ENCODE assay signal across 8 cellular contexts in the genomic region with DNA sequence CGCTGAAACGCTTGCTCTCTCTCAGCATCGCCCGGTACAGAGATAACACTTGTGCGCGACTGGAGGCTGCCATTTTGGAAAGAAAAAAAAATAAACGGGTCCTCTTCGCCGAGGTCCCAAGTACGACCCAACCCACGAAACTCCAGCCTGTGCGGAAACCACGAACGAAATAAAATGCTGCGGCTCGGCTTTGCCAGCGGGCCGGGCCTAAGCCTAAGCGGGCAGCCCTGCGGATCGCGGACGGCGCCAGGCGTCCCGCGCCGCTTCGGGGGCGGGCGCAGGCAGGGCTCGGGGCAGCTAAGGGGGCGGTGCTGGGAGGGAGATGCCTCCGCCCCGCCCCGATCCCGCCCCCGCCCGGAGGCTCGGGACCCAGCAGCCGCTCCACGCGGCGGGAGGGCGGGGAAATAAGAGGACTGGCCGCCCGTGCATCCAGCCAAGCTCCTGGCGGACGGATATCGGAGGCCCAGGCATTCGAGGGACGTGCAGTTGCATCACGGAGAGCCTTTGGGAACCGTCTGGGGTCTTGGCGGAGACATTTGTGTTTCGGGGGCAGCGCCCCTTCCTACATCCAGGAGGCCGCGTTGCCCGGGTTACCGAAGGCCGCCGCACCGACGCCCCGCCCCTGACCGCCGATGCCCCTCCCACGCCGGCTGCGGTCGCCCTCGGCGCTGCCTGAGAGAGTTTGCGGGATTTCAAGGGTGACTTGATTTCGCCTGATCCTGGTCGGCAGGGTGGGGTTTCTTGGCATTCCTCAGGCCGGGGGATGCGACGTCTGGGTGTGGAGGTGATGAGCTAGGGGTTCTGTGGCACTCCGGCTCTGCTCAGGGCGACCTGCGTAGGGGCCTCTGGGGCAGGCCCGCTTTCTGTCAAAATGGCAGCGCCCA. TPM values are rescaled to one million over a fixed set of nuclear protein-coding genes. Genes with fewer than 3 reads are reported as not detected.
DNase-seq lines count a peak whose midpoint lies in the region; ATAC-seq and TF ChIP-seq lines count a peak whose summit lies in the region.

A gene (plus strand): TSS at position 853 of the 884 bp plus-strand sequence.
A gene (minus strand): TSS at position 290 of the 884 bp plus-strand sequence. CDS start 217 bp downstream, at position 73.

- peak within 1 kb of the TSS; percentile 96 for H2AK9ac ChIP-seq in IMR-90 (replicated peaks; ENCODE audit: low read depth, low read length, poor library complexity)

- no peaks in the 10 kb centered on the region for H3K9me3 ChIP-seq in IMR-90 (ENCODE audit: control insufficient read depth, insufficient read depth, low read length)
- no peaks in the 10 kb centered on the region for H3K9me3 ChIP-seq in PC-3 (ENCODE audit: low read length)

- no peaks in the 10 kb centered on the region for H3K9me2 ChIP-seq in PC-3 (replicated peaks; ENCODE audit: low read length)

- peak within 1 kb of the TSS; percentile 99 for H3K14ac ChIP-seq in IMR-90 (replicated peaks; ENCODE audit: low read depth, low read length)

- H4K20me1 ChIP-seq in IMR-90 (ENCODE audit: insufficient read depth, low read length) (no peaks in the 10 kb centered on the region), PC-3 (ENCODE audit: low read length) (no peaks in the 10 kb centered on the region)

- BruUV-seq in IMR-90 (replicated peaks; lab: Mats Ljungman, UMichigan) (no TSS peak), PC-3 (replicated peaks; lab: Mats Ljungman, UMichigan) (no TSS peak)

- 0 out of 2 replicates have a peak, but pooled peaks have one; percentile 13 for TF ChIP-seq CTCF in IMR-90 (conservative IDR thresholded peaks at IDR 0.05; ENCODE audit: low read depth, low read length)
- TF ChIP-seq CTCF in PC-3 (conservative IDR thresholded peaks at IDR 0.05; ENCODE audit: low read depth, low read length), result no peak

- H3K4me1 ChIP-seq in IMR-90 (ENCODE audit: control insufficient read depth, insufficient read depth, low read length) (no peaks in the 10 kb centered on the region), PC-3 (ENCODE audit: insufficient read depth, low read length) (peaks cover 15% of the 10 kb centered on the region)

- H3K56ac ChIP-seq in IMR-90 (ENCODE audit: extremely low read depth, insufficient read depth, low read length), result peak within 1 kb of the TSS; percentile 95

- peak within 1 kb of the TSS; percentile 100; the same call in 2 of the 3 replicates for H2BK15ac ChIP-seq in IMR-90 (ENCODE audit: low read depth, low read length)

- TF ChIP-seq RAD21 in IMR-90 (IDR thresholded peaks at IDR 0.05; ENCODE audit: low read length), result no peak

- peak within 1 kb of the TSS; percentile 99 for H2BK5ac ChIP-seq in IMR-90 (ENCODE audit: low read depth, low read length, poor library complexity, severe bottlenecking)

- ATAC-seq in GM21529 (IDR thresholded peaks at IDR 0.05; ENCODE audit: unreplicated experiment) (peak; percentile 73), IMR-90 (ENCODE audit: low read depth) (peak; percentile 95), PC-3 (peak; percentile 80)

- H2AK5ac ChIP-seq in IMR-90 (ENCODE audit: low read depth, low read length), result peak within 1 kb of the TSS; percentile 10; the same call in 1 of the 2 replicates

- CTCF ChIA-PET in IMR-90 (lab: Yijun Ruan, JAX) (no interaction called here), PC-3 (lab: Charles Lee) (no interaction called here)

- peaks cover 78% of the 10 kb centered on the region for H3K79me2 ChIP-seq in PC-3 (ENCODE audit: low read length)

- no peaks in the 10 kb centered on the region for H3F3A ChIP-seq in PC-3 (ENCODE audit: low read length, unreplicated experiment)

- H2AFZ ChIP-seq in IMR-90 (replicated peaks; ENCODE audit: low read length, poor library complexity), result peak within 1 kb of the TSS; percentile 99
- peak within 1 kb of the TSS; percentile 86 for H2AFZ ChIP-seq in PC-3 (ENCODE audit: low read length)

- peak within 1 kb of the TSS; percentile 55 for H2BK20ac ChIP-seq in IMR-90 (ENCODE audit: low read depth, low read length)

- H3K27me3 ChIP-seq in IMR-90 (ENCODE audit: control insufficient read depth, insufficient read depth, low read length) (no peaks in the 10 kb centered on the region), PC-3 (ENCODE audit: low read length) (no peaks in the 10 kb centered on the region)

- H3K27ac ChIP-seq in IMR-90 (ENCODE audit: insufficient read depth, low read length) (peak within 1 kb of the TSS; percentile 99), PC-3 (ENCODE audit: low read length) (peak within 1 kb of the TSS; percentile 86), epithelial cell of prostate (peak within 1 kb of the TSS; percentile 93)

- 0% methylated on average over 27 of the region's 85 CpGs; no CpG with 5 or more reads in 1 of the 2 experiments for WGBS in IMR-90 (ENCODE audit: extremely low coverage in 2 of 2, insufficient read length in 1 of 2), 2 experiments

- DNase-seq in DMS 273 treated with DMSO at 0.1 percent for 48 hours (lab: John Stamatoyannopoulos, UW) (peak; percentile 78), IMR-90 (peak; percentile 73), PC-3 (peak; percentile 85), activated T-cell treated with anti-CD3 and anti-CD28 coated beads for 48 hours (ENCODE audit: low read depth) (peak; percentile 87), epithelial cell of prostate (ENCODE audit: low read depth, low spot score) (no peak), mucosa of gallbladder (ENCODE audit: low spot score) (peak; percentile 89)
- DNase-seq in stimulated activated CD8-positive, alpha-beta memory T cell treated with anti-CD3 and anti-CD28 coated beads, Interleukin-4, amount 100 ng/mL, for 24 hours (ENCODE audit: low read depth), result peak; percentile 85

- H3K4me2 ChIP-seq in IMR-90 (ENCODE audit: low read depth, low read length) (peak within 1 kb of the TSS; percentile 99), PC-3 (ENCODE audit: low read length) (peak within 1 kb of the TSS; percentile 87)

- H3K18ac ChIP-seq in IMR-90 (ENCODE audit: low read depth, low read length), result peak within 1 kb of the TSS; percentile 96

- H3K23ac ChIP-seq in IMR-90 (ENCODE audit: low read depth, low read length), result peak within 1 kb of the TSS; percentile 97

- TF ChIP-seq POLR2A in IMR-90 (IDR thresholded peaks at IDR 0.05; ENCODE audit: low read depth, low read length), result peak; percentile 45; the same call in 1 of the 2 replicates

- in situ Hi-C loops in IMR-90 (cut with MboI; ENCODE audit: low sequenced_read_pairs), result no loop called here

- H3K4me3 ChIP-seq in IMR-90 (ENCODE audit: insufficient read depth, low read depth, low read length), result peak within 1 kb of the TSS; percentile 89
- peak within 1 kb of the TSS; percentile 96 for H3K4me3 ChIP-seq in PC-3 (ENCODE audit: low read length)

- POLR2A ChIA-PET in IMR-90 (lab: Charles Lee; ENCODE audit: unreplicated experiment) (interaction anchor here (0.6 kb wide), 1 partner anchor 33 kb away, joined by 6 read pairs; no protein-coding TSS in a partner anchor), PC-3 (lab: Charles Lee; ENCODE audit: unreplicated experiment) (interaction anchor here (0.6 kb wide), 2 partner anchors 30 to 248 kb away, joined by 4 read pairs; no protein-coding TSS in a partner anchor)

- peak within 1 kb of the TSS; percentile 96 for H2BK120ac ChIP-seq in IMR-90 (ENCODE audit: low read depth, low read length)

- H3K4ac ChIP-seq in IMR-90 (ENCODE audit: low read depth, low read length), result peak within 1 kb of the TSS; percentile 98

- peak within 1 kb of the TSS; percentile 99 for H4K91ac ChIP-seq in IMR-90 (ENCODE audit: insufficient read depth, low read depth, low read length)

- peak within 1 kb of the TSS; percentile 92 for H4K5ac ChIP-seq in IMR-90 (ENCODE audit: low read depth, low read length)

- H3K9me1 ChIP-seq in IMR-90 (ENCODE audit: insufficient read depth, low read length), result peaks cover 2% of the 10 kb centered on the region; the same call in 1 of the 2 replicates

- peaks cover 24 to 41% of the 10 kb centered on the region in 2 experiments for H3K79me1 ChIP-seq in IMR-90 (ENCODE audit: low read depth in 1 of 2, low read length in 2 of 2)

- H3K36me3 ChIP-seq in IMR-90 (ENCODE audit: control insufficient read depth, insufficient read depth, low read length) (no peaks in the 10 kb centered on the region), PC-3 (ENCODE audit: low read depth, low read length) (no peaks in the 10 kb centered on the region)

- H3K9ac ChIP-seq in IMR-90 (ENCODE audit: low read depth, low read length) (peak within 1 kb of the TSS; percentile 98), PC-3 (ENCODE audit: low read length) (peak within 1 kb of the TSS; percentile 94)

- dilution Hi-C loops in IMR-90 (cut with HindIII; ENCODE audit: low sequenced_read_pairs, unreplicated experiment), result no loop called here

- peak within 1 kb of the TSS; percentile 97 to 99 for H4K8ac ChIP-seq in IMR-90 (ENCODE audit: low read depth in 2 of 2, low read length in 2 of 2)

- intact Hi-C loops in IMR-90 (cut with micrococcal nuclease) (loop anchor here (2.0 to 5.0 kb wide), 3 partner anchors 116 to 141 kb away; no protein-coding TSS in a partner anchor), PC-3 (cut with micrococcal nuclease) (loop anchor here (1.0 to 5.0 kb wide), 4 partner anchors 46 to 204 kb away; no protein-coding TSS in a partner anchor)

TF ChIP-seq in IMR-90, 13 proteins besides CTCF, POLR2A, EP300 and RAD21 (continues in another document):
- TF ChIP-seq BHLHE40 (IDR thresholded peaks at IDR 0.05; ENCODE audit: low read depth, low read length) (peak; percentile 3; the same call in 1 of the 2 replicates), MAFK (IDR thresholded peaks at IDR 0.05; ENCODE audit: low read depth, low read length) (no peak), RFX5 (IDR thresholded peaks at IDR 0.05; ENCODE audit: low read depth, low read length) (no peak), MXI1 (IDR thresholded peaks at IDR 0.05; ENCODE audit: borderline replicate concordance, low read depth, low read length) (peak; percentile 96), NFE2L2 (IDR thresholded peaks at IDR 0.05; ENCODE audit: low read depth, low read length) (no peak)
- TF ChIP-seq, protein P1, sequence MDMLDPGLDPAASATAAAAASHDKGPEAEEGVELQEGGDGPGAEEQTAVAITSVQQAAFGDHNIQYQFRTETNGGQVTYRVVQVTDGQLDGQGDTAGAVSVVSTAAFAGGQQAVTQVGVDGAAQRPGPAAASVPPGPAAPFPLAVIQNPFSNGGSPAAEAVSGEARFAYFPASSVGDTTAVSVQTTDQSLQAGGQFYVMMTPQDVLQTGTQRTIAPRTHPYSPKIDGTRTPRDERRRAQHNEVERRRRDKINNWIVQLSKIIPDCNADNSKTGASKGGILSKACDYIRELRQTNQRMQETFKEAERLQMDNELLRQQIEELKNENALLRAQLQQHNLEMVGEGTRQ (IDR thresholded peaks at IDR 0.05; ENCODE audit: low read depth, low read length), result no peak

RNA-seq across cellular contexts. Expression of the first gene that starts in this region (rescaled TPM):
- 26.1 and 28.9 TPM in 2 replicates for total RNA-seq in IMR-90 (2012; rRNA removed)
- 10.7 and 12.1 TPM in 2 replicates for polyA plus RNA-seq in IMR-90 (2012; rRNA removed)
- 8.2 and 11.1 TPM in 2 replicates for polyA plus RNA-seq in IMR-90 (2012; cell fraction: cytosol; rRNA removed)
- 6.5 and 6.6 TPM in 2 replicates for polyA plus RNA-seq in IMR-90 (2012; cell fraction: nucleus; rRNA removed; ENCODE audit: low replicate concordance)
- 18.4 and 23.0 TPM in 2 replicates for total RNA-seq in PC-3 (2014; rRNA removed)
- 15.7 TPM for total RNA-seq in mucosa of gallbladder

RNA-seq across cellular contexts. Expression of the second gene that starts in this region (rescaled TPM):
- 11.5 and 16.1 TPM in 2 replicates for total RNA-seq in IMR-90 (2012; rRNA removed)
- polyA plus RNA-seq in IMR-90 (2012; rRNA removed), result 25.9 and 26.6 TPM in 2 replicates
- 14.7 and 33.0 TPM in 2 replicates for polyA plus RNA-seq in IMR-90 (2012; cell fraction: cytosol; rRNA removed)
- 4.4 and 11.8 TPM in 2 replicates for polyA plus RNA-seq in IMR-90 (2012; cell fraction: nucleus; rRNA removed; ENCODE audit: low replicate concordance)
- total RNA-seq in PC-3 (2014; rRNA removed), result 18.6 and 27.7 TPM in 2 replicates
- 21.6 TPM for total RNA-seq in mucosa of gallbladder
